ENCODE assay signal across 19 cellular contexts in the genomic region with DNA sequence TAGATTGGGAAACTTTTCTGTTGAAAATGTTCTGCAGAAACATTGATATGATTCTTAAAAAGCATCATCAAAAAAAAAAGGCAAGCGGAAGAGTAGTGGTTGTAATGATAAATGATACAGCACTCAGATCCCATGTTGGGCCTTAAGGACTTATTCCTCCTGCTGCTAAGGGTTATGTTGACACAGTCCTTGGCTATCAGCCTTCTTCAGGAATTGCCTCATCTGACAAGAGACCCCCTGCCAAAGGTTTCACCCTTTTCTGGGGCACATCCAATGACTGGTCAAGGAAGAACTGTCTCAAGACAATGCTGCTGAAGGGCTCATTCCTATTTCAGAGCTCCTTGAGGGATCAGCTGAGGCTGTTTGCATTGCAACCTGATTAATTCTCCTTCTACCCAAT. TPM values are rescaled to one million over a fixed set of nuclear protein-coding genes. Genes with fewer than 3 reads are reported as not detected.
DNase-seq lines count a peak whose midpoint lies in the region; ATAC-seq and TF ChIP-seq lines count a peak whose summit lies in the region.
"Had no signal": no experiment of that assay in that cellular context is flagged by ENCODE, and none has a peak within 500 bp of the region (broad histone marks: within the 10 kb centered on the region; RNA-seq: fewer than 3 reads in every experiment).

No MANE protein-coding gene starts in this region.

- intact Hi-C loops in sciatic nerve (cut with DNase I) (no loop called here), upper lobe of right lung (cut with DNase I) (no loop called here)

- peak; percentile 12 for DNase-seq in fibroblast of gingiva (ENCODE audit: low read depth)
- peak; percentile 9 for DNase-seq in fibroblast of the aortic adventitia (ENCODE audit: low read depth)
- no peak for DNase-seq in sciatic nerve (ENCODE audit: low spot score)
- no peak for DNase-seq in upper lobe of right lung
- DNase-seq in GM13976 (ENCODE audit: low spot score): no peak
- DNase-seq in cerebellar cortex (ENCODE audit: low spot score): no peak
- DNase-seq: C1 segment of cervical spinal cord; Calu3; CD4-positive, alpha-beta memory T cell; COR-L47; DMS53; DMS79 treated with DMSO at 0.1 percent for 48 hours; GF-D8; H9 had no signal

- peaks cover 14% of the 10 kb centered on the region for H3K4me1 ChIP-seq in upper lobe of right lung

- no peak for TF ChIP-seq CTCF in fibroblast of the aortic adventitia (IDR thresholded peaks at IDR 0.05; ENCODE audit: insufficient read depth, low read length)
- TF ChIP-seq CTCF in upper lobe of right lung (IDR thresholded peaks at IDR 0.05): no peak
- no peak for TF ChIP-seq CTCF in GM13976 (IDR thresholded peaks at IDR 0.05; ENCODE audit: borderline replicate concordance, control extremely low read depth, extremely low read depth, insufficient read depth, missing control alignments)

- H3K4me3 ChIP-seq in fibroblast of the aortic adventitia (ENCODE audit: low read depth, low read length) (no peak overlapping the region), upper lobe of right lung (no peak overlapping the region)
- H3K4me3 ChIP-seq: GM23338 had no signal

- H3K27ac ChIP-seq in upper lobe of right lung: no peak overlapping the region

- ATAC-seq in sciatic nerve (peak; percentile 69), upper lobe of right lung (peak; percentile 18), GM21723 (IDR thresholded peaks at IDR 0.05; ENCODE audit: unreplicated experiment) (no peak)
- ATAC-seq: GM23338, HCT116 had no signal

- no peaks in the 10 kb centered on the region for H3K9me3 ChIP-seq in upper lobe of right lung

- in situ Hi-C loops in GM13976 (cut with MboI; ENCODE audit: low sequenced_read_pairs, unreplicated experiment): no loop called here

- no peaks in the 10 kb centered on the region for H3K27me3 ChIP-seq in upper lobe of right lung

- H3K36me3 ChIP-seq in upper lobe of right lung: no peaks in the 10 kb centered on the region

RNA-seq across cellular contexts. Expression of a gene that starts 44.3 kb away (rescaled TPM):
- total RNA-seq in fibroblast of the aortic adventitia (ENCODE audit: low replicate concordance): 0.45 and 2.8 TPM in 2 replicates
- total RNA-seq in sciatic nerve: 18.5 TPM
- 72.0 TPM for total RNA-seq in upper lobe of right lung
- total RNA-seq: A673; CD4-positive, alpha-beta memory T cell; H4 had no signal

Comparison
In these comparisons a context has a peak if more than half of its experiments do, and no peak if none do; other contexts are left out.
1. DNase-seq: peak in fibroblast of gingiva (single experiment) and fibroblast of the aortic adventitia (single experiment); none in sciatic nerve (single experiment), upper lobe of right lung (single experiment), GM13976 (single experiment) and cerebellar cortex (single experiment).